1 cellular context compared by ENCODE assay signal in the genomic region with DNA sequence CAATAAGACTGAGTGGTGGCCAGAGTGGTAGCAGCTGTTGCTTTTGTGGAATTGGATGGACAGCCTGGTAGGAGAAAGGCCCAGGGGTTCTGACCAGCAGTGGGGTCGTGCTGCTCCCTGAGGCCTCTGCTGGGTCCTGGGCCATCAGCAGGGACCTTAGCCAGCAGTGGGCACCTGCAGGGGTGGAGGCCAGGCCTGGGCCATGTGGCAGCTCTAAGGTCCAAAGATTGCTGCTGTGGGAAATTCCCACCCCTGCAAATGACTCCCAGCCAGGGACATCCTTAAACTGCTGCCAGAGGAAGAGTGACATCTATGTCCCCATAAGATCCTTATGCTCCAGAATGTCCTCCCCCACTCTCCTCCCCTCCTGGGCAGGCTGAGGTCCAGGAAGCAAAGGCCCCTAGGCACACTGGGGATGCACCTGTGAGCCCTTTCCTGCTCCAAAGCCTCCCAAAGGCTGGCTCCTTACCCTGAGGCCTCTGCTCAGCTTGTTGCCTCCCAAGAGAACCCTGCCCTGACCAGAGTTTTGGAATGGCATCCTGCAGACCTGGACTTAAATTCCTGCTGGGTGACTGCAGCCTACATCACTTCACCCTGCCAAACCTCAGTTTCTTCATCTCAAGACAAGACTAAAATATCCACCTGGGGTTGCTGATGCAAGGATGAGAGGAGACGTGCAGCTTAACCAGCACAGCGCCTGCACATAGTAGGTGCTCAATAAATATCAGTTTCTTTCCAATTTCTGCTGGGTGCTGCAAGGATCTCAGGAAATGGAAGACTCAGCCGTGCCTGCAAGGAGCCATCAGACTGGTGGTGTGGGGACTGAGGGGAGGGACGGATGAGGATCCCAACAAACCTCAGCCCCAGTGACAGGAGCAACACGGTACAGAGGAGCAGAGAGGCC.
A peak's percentile ranks its signal among the peaks of the same experiment; 100 is the strongest.
TF ChIP-seq lines count a peak whose summit lies in the region.

No MANE protein-coding gene starts in this region.

TF ChIP-seq in liver, 16 proteins besides CTCF, POLR2A, EP300 and RAD21 (continued from another document):
- TF ChIP-seq, protein P1, sequence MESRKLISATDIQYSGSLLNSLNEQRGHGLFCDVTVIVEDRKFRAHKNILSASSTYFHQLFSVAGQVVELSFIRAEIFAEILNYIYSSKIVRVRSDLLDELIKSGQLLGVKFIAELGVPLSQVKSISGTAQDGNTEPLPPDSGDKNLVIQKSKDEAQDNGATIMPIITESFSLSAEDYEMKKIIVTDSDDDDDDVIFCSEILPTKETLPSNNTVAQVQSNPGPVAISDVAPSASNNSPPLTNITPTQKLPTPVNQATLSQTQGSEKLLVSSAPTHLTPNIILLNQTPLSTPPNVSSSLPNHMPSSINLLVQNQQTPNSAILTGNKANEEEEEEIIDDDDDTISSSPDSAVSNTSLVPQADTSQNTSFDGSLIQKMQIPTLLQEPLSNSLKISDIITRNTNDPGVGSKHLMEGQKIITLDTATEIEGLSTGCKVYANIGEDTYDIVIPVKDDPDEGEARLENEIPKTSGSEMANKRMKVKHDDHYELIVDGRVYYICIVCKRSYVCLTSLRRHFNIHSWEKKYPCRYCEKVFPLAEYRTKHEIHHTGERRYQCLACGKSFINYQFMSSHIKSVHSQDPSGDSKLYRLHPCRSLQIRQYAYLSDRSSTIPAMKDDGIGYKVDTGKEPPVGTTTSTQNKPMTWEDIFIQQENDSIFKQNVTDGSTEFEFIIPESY (IDR thresholded peaks at IDR 0.05) = peak; percentile 75
- no peak for TF ChIP-seq TAF1 (conservative IDR thresholded peaks at IDR 0.05)
- TF ChIP-seq SP1 (IDR thresholded peaks at IDR 0.05) = peak; percentile 85
- TF ChIP-seq, protein P2, sequence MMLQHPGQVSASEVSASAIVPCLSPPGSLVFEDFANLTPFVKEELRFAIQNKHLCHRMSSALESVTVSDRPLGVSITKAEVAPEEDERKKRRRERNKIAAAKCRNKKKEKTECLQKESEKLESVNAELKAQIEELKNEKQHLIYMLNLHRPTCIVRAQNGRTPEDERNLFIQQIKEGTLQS (IDR thresholded peaks at IDR 0.05) = peak; percentile 24
- TF ChIP-seq FOXA2 (IDR thresholded peaks at IDR 0.05) = peak; percentile 42
- no peak for TF ChIP-seq EGR1 (IDR thresholded peaks at IDR 0.05; ENCODE audit: low read depth in 2 of 2)
- peak; percentile 69 to 82 for TF ChIP-seq RXRA (IDR thresholded peaks at IDR 0.05)
- peak; percentile 84 to 92 for TF ChIP-seq HNF4A (conservative IDR thresholded peaks at IDR 0.05)
- TF ChIP-seq, protein P3, sequence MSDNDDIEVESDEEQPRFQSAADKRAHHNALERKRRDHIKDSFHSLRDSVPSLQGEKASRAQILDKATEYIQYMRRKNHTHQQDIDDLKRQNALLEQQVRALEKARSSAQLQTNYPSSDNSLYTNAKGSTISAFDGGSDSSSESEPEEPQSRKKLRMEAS (IDR thresholded peaks at IDR 0.05) = peak; percentile 72
- TF ChIP-seq NR2F2 (IDR thresholded peaks at IDR 0.05) = no peak
